ENCODE assay signal across 18 cellular contexts in the genomic region with DNA sequence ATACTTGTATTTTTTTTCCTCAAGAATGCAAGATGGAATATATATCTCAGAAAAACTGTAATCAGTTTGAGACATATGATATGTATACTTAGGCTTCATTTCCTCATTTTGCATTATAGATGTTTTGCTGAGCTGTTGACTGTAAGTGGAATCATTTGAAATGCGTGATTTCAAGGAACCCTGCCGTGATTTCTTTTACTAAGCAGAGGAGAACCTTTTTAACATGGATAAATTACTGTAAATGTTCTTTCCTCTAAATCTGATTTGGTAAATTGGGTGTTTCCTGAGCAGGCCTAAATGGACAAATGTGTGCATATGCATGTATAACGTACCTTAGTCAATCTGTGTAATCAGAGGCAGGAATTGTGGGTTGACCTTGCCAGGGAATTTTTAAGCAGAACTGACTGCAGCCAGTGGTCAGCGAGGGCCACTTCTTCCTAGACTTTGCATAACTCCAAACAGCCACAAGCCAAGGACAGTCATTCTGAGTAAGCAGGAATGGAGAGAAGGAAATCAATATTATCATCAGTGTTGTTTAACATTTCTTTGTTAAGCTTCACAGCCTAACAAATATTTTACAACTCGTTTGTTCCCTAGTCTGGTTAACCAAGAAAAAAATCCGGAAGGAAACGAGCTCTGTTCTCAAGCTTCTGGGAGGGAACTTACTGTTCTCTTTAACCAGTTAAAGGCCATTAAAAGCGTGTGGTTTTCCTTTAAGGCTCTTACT.
A peak's percentile ranks its signal among the peaks of the same experiment; 100 is the strongest.
DNase-seq lines count a peak whose midpoint lies in the region; ATAC-seq, FAIRE-seq and TF ChIP-seq lines count a peak whose summit lies in the region.
"Had no signal": no experiment of that assay in that cellular context is flagged by ENCODE, and none has a peak within 500 bp of the region (broad histone marks: within the 10 kb centered on the region; RNA-seq: fewer than 3 reads in every experiment).

No MANE protein-coding gene starts in this region.

- no peak overlapping the region for H4K8ac ChIP-seq in neuronal stem cell (ENCODE audit: low read depth, low read length)

- no peaks in the 10 kb centered on the region for H4K20me1 ChIP-seq in Loucy (ENCODE audit: insufficient read depth, low read length, poor library complexity, severe bottlenecking)

- no peaks in the 10 kb centered on the region for H3K36me3 Mint-ChIP-seq in stimulated activated memory B cell treated with anti-CD40 and anti-IgM and Interleukin-4, amounts not matched to agents 10 μg/mL and 1 μg/mL and 100 μg/mL, for 72 hours
- H3K36me3 Mint-ChIP-seq: stimulated activated effector memory CD8-positive, alpha-beta T cell treated with anti-CD3 and anti-CD28 coated beads, Interleukin-12 subunit alpha, Interleukin-12 subunit beta, amount 100 ng/mL, for 72 hours had no signal

- ATAC-seq in stimulated activated memory B cell treated with anti-CD40 and anti-IgM and Interleukin-4, amounts not matched to agents 10 μg/mL and 1 μg/mL and 100 μg/mL, for 72 hours, result no peak
- ATAC-seq: HCT116; left cardiac atrium; stimulated activated effector memory CD8-positive, alpha-beta T cell treated with anti-CD3 and anti-CD28 coated beads, Interleukin-12 subunit alpha, Interleukin-12 subunit beta, amount 100 ng/mL, for 72 hours had no signal

- H2BK120ac ChIP-seq in neuronal stem cell (ENCODE audit: low read depth, low read length), result no peak overlapping the region

- H3K9me3 ChIP-seq in Loucy (ENCODE audit: insufficient read depth, low read depth, low read length) (no peaks in the 10 kb centered on the region), neutrophil (no peaks in the 10 kb centered on the region), neuronal stem cell (replicated peaks in 1 of 2; ENCODE audit: control insufficient read depth in 2 of 2, insufficient read depth in 1 of 2, low read depth in 1 of 2, low read length in 2 of 2) (no peaks in the 10 kb centered on the region)
- H3K9me3 ChIP-seq: Caco-2 had no signal

- H3K14ac ChIP-seq in neuronal stem cell (ENCODE audit: low read length), result no peak overlapping the region

- no peak overlapping the region for H3K4ac ChIP-seq in neuronal stem cell (ENCODE audit: low read length)

- no peak overlapping the region for H3K27ac Mint-ChIP-seq in stimulated activated memory B cell treated with anti-CD40 and anti-IgM and Interleukin-4, amounts not matched to agents 10 μg/mL and 1 μg/mL and 100 μg/mL, for 72 hours
- H3K27ac Mint-ChIP-seq: nephron progenitor cell; stimulated activated effector memory CD8-positive, alpha-beta T cell treated with anti-CD3 and anti-CD28 coated beads, Interleukin-12 subunit alpha, Interleukin-12 subunit beta, amount 100 ng/mL, for 72 hours had no signal

- DNase-seq in CD1c-positive myeloid dendritic cell (ENCODE audit: extremely low spot score), result peak; percentile 21
- DNase-seq in bronchial epithelial cell (ENCODE audit: low read depth), result peak; percentile 2
- DNase-seq in neuronal stem cell (ENCODE audit: low spot score), result no peak
- DNase-seq in ACHN, result no peak
- no peak for DNase-seq in kidney glomerular epithelial cell (lab: John Stamatoyannopoulos, UW)
- DNase-seq: activated CD4-positive, alpha-beta T cell treated with anti-CD3 and anti-CD28 coated beads for 1 hour; Caco-2; caudate nucleus; foreskin melanocyte; left cardiac atrium; NCI-H446 treated with DMSO at 0.1 percent for 48 hours; nephron progenitor cell; Right ventricle myocardium superior had no signal

- H3K23ac ChIP-seq in neuronal stem cell (ENCODE audit: low read depth, low read length, poor library complexity), result no peak overlapping the region

- no CpG with 5 or more reads among the region's 8 CpGs for WGBS in neuronal stem cell (ENCODE audit: extremely low coverage in 2 of 2, insufficient read length in 2 of 2, insufficient replicate concordance in 1 of 2), 2 donors

- H3K79me2 ChIP-seq in Loucy (ENCODE audit: insufficient read depth, low read length), result no peaks in the 10 kb centered on the region

- H2AFZ ChIP-seq in Loucy (ENCODE audit: low read length) (no peak overlapping the region), neuronal stem cell (ENCODE audit: low read length) (no peak overlapping the region)

- no peak overlapping the region for H3K18ac ChIP-seq in neuronal stem cell (ENCODE audit: low read length)

- H2BK15ac ChIP-seq in neuronal stem cell (ENCODE audit: low read length), result no peak overlapping the region

- no peak overlapping the region for H3K4me3 Mint-ChIP-seq in stimulated activated memory B cell treated with anti-CD40 and anti-IgM and Interleukin-4, amounts not matched to agents 10 μg/mL and 1 μg/mL and 100 μg/mL, for 72 hours
- H3K4me3 Mint-ChIP-seq: nephron progenitor cell; stimulated activated effector memory CD8-positive, alpha-beta T cell treated with anti-CD3 and anti-CD28 coated beads, Interleukin-12 subunit alpha, Interleukin-12 subunit beta, amount 100 ng/mL, for 72 hours had no signal

- H4K91ac ChIP-seq in neuronal stem cell (ENCODE audit: low read depth, low read length, poor library complexity), result no peak overlapping the region

- H3K4me3 ChIP-seq in Loucy (ENCODE audit: low read length, poor library complexity, severe bottlenecking) (peak overlapping the region; percentile 43), bronchial epithelial cell (ENCODE audit: low read depth, low read length) (no peak overlapping the region), neutrophil (ENCODE audit: low read depth in 1 of 2, low read length in 1 of 2) (no peak overlapping the region), neuronal stem cell (ENCODE audit: low read length in 2 of 2) (no peak overlapping the region)

- in situ Hi-C loops in ACHN (cut with HindIII; ENCODE audit: low pct_ligation_motif_present, low pct_unique_long_range_greater_than_20kb, low sequenced_read_pairs), result no loop called here

- no peaks in the 10 kb centered on the region for H3K27me3 ChIP-seq in Loucy (ENCODE audit: insufficient read depth, low read length, poor library complexity, severe bottlenecking)
- no peaks in the 10 kb centered on the region for H3K27me3 ChIP-seq in bronchial epithelial cell (ENCODE audit: control insufficient read depth, insufficient read depth, low read length)
- H3K27me3 ChIP-seq in neutrophil, result no peaks in the 10 kb centered on the region
- no peaks in the 10 kb centered on the region for H3K27me3 ChIP-seq in neuronal stem cell (ENCODE audit: control insufficient read depth in 3 of 3, insufficient read depth in 3 of 3, low read depth in 1 of 3, low read length in 3 of 3)

- no peaks in the 10 kb centered on the region for H3K9me2 ChIP-seq in Loucy (replicated peaks; ENCODE audit: low read depth, low read length)

- H3K4me2 ChIP-seq in Loucy (ENCODE audit: low read depth, low read length, poor library complexity, severe bottlenecking) (peak overlapping the region; percentile 63), neuronal stem cell (ENCODE audit: insufficient read depth, low read length, poor library complexity, severe bottlenecking) (no peak overlapping the region)

- no peaks in the 10 kb centered on the region for H3K79me1 ChIP-seq in neuronal stem cell (ENCODE audit: low read depth, low read length)

- peak overlapping the region; percentile 66 for H3K27ac ChIP-seq in neutrophil
- H3K27ac ChIP-seq in neuronal stem cell (replicated peaks; ENCODE audit: low read length), result no peak overlapping the region

- H3F3A ChIP-seq in Loucy (ENCODE audit: low read depth), result peaks cover 4% of the 10 kb centered on the region; the same call in 1 of the 2 replicates

- H3K4me1 ChIP-seq in Loucy (ENCODE audit: insufficient read depth, low read length, poor library complexity, severe bottlenecking) (peaks cover 43% of the 10 kb centered on the region), neutrophil (ENCODE audit: control insufficient read depth in 1 of 2, insufficient read depth in 1 of 2, low read depth in 1 of 2, low read length in 1 of 2) (peaks cover 21 to 41% of the 10 kb centered on the region in 2 experiments), neuronal stem cell (ENCODE audit: control insufficient read depth in 2 of 2, insufficient read depth in 1 of 2, low read depth in 1 of 2, low read length in 2 of 2) (no peaks in the 10 kb centered on the region)
- H3K4me1 ChIP-seq: Caco-2 had no signal

- H2AK5ac ChIP-seq in neuronal stem cell (ENCODE audit: low read depth, low read length), result no peak overlapping the region

- H3K36me3 ChIP-seq in Loucy (ENCODE audit: insufficient read depth, low read length) (no peaks in the 10 kb centered on the region), bronchial epithelial cell (ENCODE audit: control insufficient read depth, insufficient read depth, low read length) (no peaks in the 10 kb centered on the region), neutrophil (no peaks in the 10 kb centered on the region), neuronal stem cell (replicated peaks in 1 of 2; ENCODE audit: control insufficient read depth in 2 of 2, insufficient read depth in 2 of 2, low read length in 2 of 2) (no peaks in the 10 kb centered on the region)

- TF ChIP-seq CTCF in Loucy (conservative IDR thresholded peaks at IDR 0.05; ENCODE audit: low read length) (no peak), bronchial epithelial cell (IDR thresholded peaks at IDR 0.05; ENCODE audit: insufficient read depth, low read length, severe bottlenecking) (no peak), neutrophil (IDR thresholded peaks at IDR 0.05) (no peak)

- peaks cover 19% of the 10 kb centered on the region for H3K27me3 Mint-ChIP-seq in stimulated activated memory B cell treated with anti-CD40 and anti-IgM and Interleukin-4, amounts not matched to agents 10 μg/mL and 1 μg/mL and 100 μg/mL, for 72 hours

- no peak for FAIRE-seq in bronchial epithelial cell (lab: Jason Lieb, UNC)

- no peak overlapping the region for H3K9ac ChIP-seq in Loucy (ENCODE audit: low read depth, low read length, poor library complexity, severe bottlenecking)
- no peak overlapping the region for H3K9ac ChIP-seq in neuronal stem cell (ENCODE audit: low read depth, low read length, poor library complexity)

- H2BK12ac ChIP-seq in neuronal stem cell (ENCODE audit: low read length), result no peak overlapping the region

- H3K4me1 Mint-ChIP-seq in stimulated activated memory B cell treated with anti-CD40 and anti-IgM and Interleukin-4, amounts not matched to agents 10 μg/mL and 1 μg/mL and 100 μg/mL, for 72 hours, result no peaks in the 10 kb centered on the region
- H3K4me1 Mint-ChIP-seq: stimulated activated effector memory CD8-positive, alpha-beta T cell treated with anti-CD3 and anti-CD28 coated beads, Interleukin-12 subunit alpha, Interleukin-12 subunit beta, amount 100 ng/mL, for 72 hours had no signal

- H2BK5ac ChIP-seq in neuronal stem cell (ENCODE audit: low read length), result no peak overlapping the region

- no peaks in the 10 kb centered on the region for H3K9me3 Mint-ChIP-seq in stimulated activated memory B cell treated with anti-CD40 and anti-IgM and Interleukin-4, amounts not matched to agents 10 μg/mL and 1 μg/mL and 100 μg/mL, for 72 hours
- H3K9me3 Mint-ChIP-seq: nephron progenitor cell; stimulated activated effector memory CD8-positive, alpha-beta T cell treated with anti-CD3 and anti-CD28 coated beads, Interleukin-12 subunit alpha, Interleukin-12 subunit beta, amount 100 ng/mL, for 72 hours had no signal

Comparison
In these comparisons a context has a peak if more than half of its experiments do, and no peak if none do; other contexts are left out.
1. DNase-seq: peak in CD1c-positive myeloid dendritic cell (single experiment) and bronchial epithelial cell (single experiment); none in neuronal stem cell (single experiment), ACHN (single experiment) and kidney glomerular epithelial cell (single experiment).